Comparison of ENCODE assay signal across 27 cellular contexts in the genomic region with DNA sequence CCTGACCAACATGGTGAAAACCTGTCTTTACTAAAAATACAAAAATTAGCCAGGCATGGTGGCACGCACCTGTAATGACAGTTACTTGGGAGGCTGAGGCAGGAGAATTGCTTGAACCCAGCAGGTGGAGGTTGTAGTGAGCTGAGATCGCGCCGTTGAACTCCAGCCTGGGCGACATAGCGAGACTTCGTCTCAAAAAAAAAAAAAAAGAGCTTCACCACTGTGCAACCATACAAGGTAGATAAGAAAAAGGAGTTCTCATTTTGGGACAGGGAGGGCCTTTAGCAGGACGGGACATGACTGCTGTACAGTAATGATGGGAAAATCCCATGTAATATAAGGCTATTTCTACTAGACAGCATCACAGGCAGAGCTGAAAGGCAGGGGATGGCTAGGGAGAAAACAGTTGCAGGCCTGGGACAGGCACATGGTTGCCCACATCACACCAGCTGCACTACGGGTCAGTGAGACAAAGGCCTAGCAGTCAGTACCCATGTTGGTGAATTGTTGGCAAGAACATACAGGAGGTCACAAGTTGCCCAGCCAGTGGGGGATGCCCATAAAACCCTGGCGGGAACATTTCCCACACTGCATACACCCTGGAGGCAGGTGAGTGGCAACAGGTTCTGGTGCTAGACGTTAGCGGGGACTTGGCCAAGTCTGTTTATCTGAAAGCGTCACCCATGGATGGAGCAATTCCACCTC. TPM values are rescaled to one million over a fixed set of nuclear protein-coding genes. Genes with fewer than 3 reads are reported as not detected.
DNase-seq lines count a peak whose midpoint lies in the region; ATAC-seq, FAIRE-seq and TF ChIP-seq lines count a peak whose summit lies in the region.
"Had no signal": no experiment of that assay in that cellular context is flagged by ENCODE, and none has a peak within 500 bp of the region (broad histone marks: within the 10 kb centered on the region; RNA-seq: fewer than 3 reads in every experiment).

No MANE protein-coding gene starts in this region.

- no peak overlapping the region for H3K27ac ChIP-seq in HEK293 (ENCODE audit: extremely low read depth, low read depth, low read length)
- no peak overlapping the region for H3K27ac ChIP-seq in kidney (ENCODE audit: low read depth in 2 of 2, low read length in 2 of 2)
- no peak overlapping the region for H3K27ac ChIP-seq in psoas muscle
- H3K27ac ChIP-seq: adrenal gland, brain microvascular endothelial cell, colonic mucosa, KMS-11, SK-N-MC had no signal

- no peaks in the 10 kb centered on the region for H3K4me1 ChIP-seq in HEK293 (ENCODE audit: control insufficient read depth, insufficient read depth, low read length)
- H3K4me1 ChIP-seq in kidney (ENCODE audit: control insufficient read depth in 1 of 2, insufficient read depth in 1 of 2, low read depth in 1 of 2, low read length in 2 of 2), result peaks cover 9 to 22% of the 10 kb centered on the region in 2 donors
- H3K4me1 ChIP-seq in psoas muscle, result peaks cover 29% of the 10 kb centered on the region

- H3K36me3 ChIP-seq in HEK293 (ENCODE audit: control insufficient read depth in 2 of 2, insufficient read depth in 1 of 2, low read length in 2 of 2), result peaks cover 0 to under 1% of the 10 kb centered on the region in 2 experiments; a peak in 1 of 3 replicates
- H3K36me3 ChIP-seq in kidney (ENCODE audit: control insufficient read depth in 1 of 2, insufficient read depth in 2 of 2, low read length in 2 of 2), result no peaks in the 10 kb centered on the region
- peaks cover 0 to 6% of the 10 kb centered on the region in 2 donors for H3K36me3 ChIP-seq in psoas muscle (ENCODE audit: insufficient read depth in 1 of 2, low read depth in 1 of 2)
- H3K36me3 ChIP-seq: colonic mucosa had no signal

- H3K27ac Mint-ChIP-seq in T-helper 17 cell, result peak overlapping the region; percentile 78
- H3K27ac Mint-ChIP-seq: effector memory CD8-positive, alpha-beta T cell; T-helper 1 cell treated with Interleukin-12 subunit alpha and Interleukin-12 subunit beta and Interleukin-4 antibody, amounts not matched to agents 30 μg/mL and 1 μg/mL, for 36 hours had no signal

- no peaks in the 10 kb centered on the region for H3K9me3 ChIP-seq in HEK293 (ENCODE audit: control insufficient read depth, insufficient read depth, low read depth, low read length)
- no peaks in the 10 kb centered on the region for H3K9me3 ChIP-seq in T-helper 17 cell (ENCODE audit: control insufficient read depth, low read length, poor library complexity, severe bottlenecking)
- no peaks in the 10 kb centered on the region for H3K9me3 ChIP-seq in kidney (ENCODE audit: control insufficient read depth in 1 of 2, low read length in 2 of 2)
- H3K9me3 ChIP-seq in psoas muscle, result no peaks in the 10 kb centered on the region
- H3K9me3 ChIP-seq: adrenal gland, colonic mucosa had no signal

- CTCF ChIA-PET in HEK293 (lab: Yijun Ruan, JAX), result interaction anchor here (0.7 to 2.1 kb wide), 5 partner anchors 53 to 994 kb away, joined by 3 to 6 read pairs (median 5); no protein-coding TSS in a partner anchor

- POLR2A ChIA-PET in HEK293 (lab: Yijun Ruan, JAX), result interaction anchor here (0.6 kb wide), 2 partner anchors 18 to 60 kb away, joined by 3 read pairs; no protein-coding TSS in a partner anchor

- H3K27me3 ChIP-seq in psoas muscle (ENCODE audit: insufficient read depth in 3 of 3, low read length in 2 of 3), result no peaks in the 10 kb centered on the region
- H3K27me3 ChIP-seq: adrenal gland, brain microvascular endothelial cell, colonic mucosa had no signal

- WGBS in psoas muscle, 3 donors, result 92 to 96% (median 92%) methylated on average over 13 of the region's 13 CpGs

- no peak for TF ChIP-seq CTCF in HEK293 (tag by site-specific recombination; IDR thresholded peaks at IDR 0.05)
- no peak for TF ChIP-seq CTCF in kidney (IDR thresholded peaks at IDR 0.05; ENCODE audit: borderline replicate concordance, extremely low read depth, insufficient read depth)
- no peak for TF ChIP-seq CTCF in psoas muscle (IDR thresholded peaks at IDR 0.05)

- H3K4me1 Mint-ChIP-seq in T-helper 17 cell, result peaks cover 31% of the 10 kb centered on the region

- H3K4me3 ChIP-seq in HEK293 (ENCODE audit: low read depth, low read length) (no peak overlapping the region), kidney (ENCODE audit: low read length in 2 of 2) (no peak overlapping the region), psoas muscle (no peak overlapping the region)
- H3K4me3 ChIP-seq: adrenal gland, colonic mucosa, SK-N-MC had no signal

- FAIRE-seq in kidney (lab: Jason Lieb, UNC), result no peak
- FAIRE-seq: RCC 7860 had no signal

- H3K4me3 Mint-ChIP-seq in T-helper 17 cell, result no peak overlapping the region
- H3K4me3 Mint-ChIP-seq: effector memory CD8-positive, alpha-beta T cell; naive thymus-derived CD4-positive, alpha-beta T cell; T-helper 1 cell treated with Interleukin-12 subunit alpha and Interleukin-12 subunit beta and Interleukin-4 antibody, amounts not matched to agents 30 μg/mL and 1 μg/mL, for 36 hours had no signal

- no peaks in the 10 kb centered on the region for H3K36me3 Mint-ChIP-seq in T-helper 17 cell (ENCODE audit: low read depth)

- DNase-seq in T-helper 17 cell (no peak), kidney (peak; percentile 12), psoas muscle (peak; percentile 4 to 28), HuH-7 (ENCODE audit: low spot score) (no peak), HUDEP-2 (lab: John Stamatoyannopoulos, UW; ENCODE audit: unreplicated experiment in 76 of 76) (no peak)
- DNase-seq in activated CD8-positive, alpha-beta memory T cell treated with anti-CD3 and anti-CD28 coated beads for 24 hours, result no peak
- DNase-seq: activated naive CD4-positive, alpha-beta T cell; activated T-cell treated with anti-CD3 and anti-CD28 coated beads, Interleukin-2, amount 50 U/mL, for 48 hours; brain microvascular endothelial cell; CD4-positive, CD25-positive, alpha-beta regulatory T cell; colonic mucosa; effector memory CD8-positive, alpha-beta T cell; erythroblast; naive thymus-derived CD4-positive, alpha-beta T cell; NCI-H1417; NCI-H2081; NCI-H2227 treated with DMSO at 0.1 percent for 48 hours; NCI-H69; stimulated activated CD4-positive, alpha-beta T cell treated with anti-CD3 and anti-CD28 coated beads, Interleukin-12 subunit alpha, Interleukin-12 subunit beta, amount 100 ng/mL, for 4 hours; stimulated activated CD4-positive, alpha-beta T cell treated with anti-CD3 and anti-CD28 coated beads, Interleukin-4, amount 100 ng/mL, for 1 hour had no signal

- H3K27me3 Mint-ChIP-seq in T-helper 17 cell, result no peaks in the 10 kb centered on the region
- H3K27me3 Mint-ChIP-seq: CD4-positive, CD25-positive, alpha-beta regulatory T cell; effector memory CD8-positive, alpha-beta T cell; naive thymus-derived CD4-positive, alpha-beta T cell had no signal

- no peak for ATAC-seq in T-helper 17 cell
- ATAC-seq in psoas muscle, result no peak
- ATAC-seq: effector memory CD8-positive, alpha-beta T cell; left colon; naive thymus-derived CD4-positive, alpha-beta T cell had no signal

- intact Hi-C loops in kidney (cut with DNase I) (loop anchor here (10.0 kb wide), 1 partner anchor 88 kb away; the partner anchor contains the start of genes RANBP1 and TRMT2A), psoas muscle (cut with DNase I) (no loop called here)

- no peak overlapping the region for H3K9ac ChIP-seq in kidney (ENCODE audit: low read length in 2 of 2)
- H3K9ac ChIP-seq: KMS-11 had no signal

TF ChIP-seq in HEK293, 187 proteins besides CTCF, POLR2A, EP300 and RAD21:
- no peak for TF ChIP-seq ZNF677 (tag by site-specific recombination; IDR thresholded peaks at IDR 0.05)
- TF ChIP-seq SCRT2 (tag by site-specific recombination; IDR thresholded peaks at IDR 0.05), result peak; percentile 35; the same call in 1 of the 2 replicates

RNA-seq across cellular contexts. Expression of gene TANGO2, which starts 5.4 kb away (rescaled TPM):
- total RNA-seq in T-helper 17 cell (10 to 100 TPM; 31.7 to 44.3 TPM), kidney (27.7 TPM), psoas muscle (10 to 100 TPM; 20.6 to 41.0 (median 36.4) TPM)
- polyA plus RNA-seq in kidney (ENCODE audit: insufficient read depth, low read depth, low replicate concordance) (37.3 TPM), psoas muscle (10 to 100 TPM; 28.2 to 73.3 (median 28.5) TPM)

RNA-seq across cellular contexts. Expression of gene ARVCF, which starts 9.7 kb away (rescaled TPM):
- 1 to 10 TPM; 1.3 to 2.8 TPM for total RNA-seq in T-helper 17 cell
- total RNA-seq in kidney, result 21.9 TPM
- polyA plus RNA-seq in kidney (ENCODE audit: insufficient read depth, low read depth, low replicate concordance), result 16.0 TPM
- 10 to 100 TPM in 2 of 4 donors, 1 to 10 TPM in 2; 8.7 to 28.0 (median 14.8) TPM for total RNA-seq in psoas muscle
- polyA plus RNA-seq in psoas muscle, result 1 to 10 TPM; 3.6 to 7.3 (median 7.0) TPM

RNA-seq across cellular contexts. Expression of gene DGCR8, which starts 53.7 kb away (rescaled TPM):
- total RNA-seq in T-helper 17 cell, result 10 to 100 TPM; 32.0 to 37.9 TPM
- 40.1 TPM for total RNA-seq in kidney
- polyA plus RNA-seq in kidney (ENCODE audit: insufficient read depth, low read depth, low replicate concordance), result 12.2 TPM
- total RNA-seq in psoas muscle, result 10 to 100 TPM; 12.2 to 19.5 (median 15.0) TPM
- polyA plus RNA-seq in psoas muscle, result 10 to 100 TPM; 10.5 to 21.5 (median 15.3) TPM

Comparison
In these comparisons a context has a peak if more than half of its experiments do, and no peak if none do; other contexts are left out.
1. DNase-seq: peak in kidney (single experiment) and psoas muscle (2 of 2); none in T-helper 17 cell (0 of 3), activated CD8-positive, alpha-beta memory T cell treated with anti-CD3 and anti-CD28 coated beads for 24 hours (single experiment), HuH-7 (single experiment) and HUDEP-2 (0 of 76).